In the genomic region with DNA sequence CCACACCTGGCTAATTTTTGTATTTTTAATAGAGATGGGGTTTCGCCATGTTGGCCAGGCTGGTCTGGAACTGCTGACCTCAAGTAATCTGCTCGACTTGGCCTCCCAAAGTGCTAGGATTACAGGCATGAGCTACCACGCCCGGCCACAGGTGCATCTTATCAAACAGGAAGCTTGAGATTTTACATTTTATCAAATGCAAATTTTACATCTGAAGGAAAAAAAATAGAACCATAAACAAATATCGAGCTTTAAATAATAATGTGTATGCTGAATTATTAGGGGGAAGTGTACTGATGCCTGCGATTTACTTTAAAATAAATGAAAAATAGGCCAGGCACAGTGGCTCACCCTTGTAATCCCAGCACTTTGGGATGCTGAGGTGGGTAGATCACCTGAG, we compare ENCODE assay signal across 30 cellular contexts.
"Had no signal": no experiment of that assay in that cellular context is flagged by ENCODE, and none has a peak within 500 bp of the region (broad histone marks: within the 10 kb centered on the region; RNA-seq: fewer than 3 reads in every experiment).

No MANE protein-coding gene starts in this region.

- H3K27ac ChIP-seq: adrenal gland, body of pancreas, esophagus muscularis mucosa, foreskin keratinocyte, gastrocnemius medialis, heart right ventricle, hepatocyte, WERI-Rb-1 had no signal

- H3K27me3 ChIP-seq: adrenal gland, body of pancreas, esophagus muscularis mucosa, foreskin keratinocyte, gastrocnemius medialis, heart right ventricle, hepatocyte had no signal

- DNase-seq: activated B cell treated with CpG ODN at 0.5 μM for 24 hours; activated CD4-positive, alpha-beta T cell treated with anti-CD3 and anti-CD28 coated beads for 48 hours; activated CD4-positive, alpha-beta T cell treated with anti-CD3 and anti-CD28 coated beads, Interleukin-2, amount 50 U/mL, for 1 hour; activated CD4-positive, alpha-beta T cell treated with anti-CD3 and anti-CD28 coated beads, Interleukin-2, amount 50 U/mL, for 48 hours; activated CD8-positive, alpha-beta T cell treated with anti-CD3 and anti-CD28 coated beads for 36 hours; activated effector memory CD4-positive, alpha-beta T cell treated with anti-CD3 and anti-CD28 coated beads, Interleukin-2, amount 50 U/mL, for 16 hours; activated naive CD4-positive, alpha-beta T cell treated with anti-CD3 and anti-CD28 coated beads for 36 hours; activated naive CD8-positive, alpha-beta T cell treated with anti-CD3 and anti-CD28 coated beads for 36 hours; activated naive CD8-positive, alpha-beta T cell treated with anti-CD3 and anti-CD28 coated beads, Interleukin-2, amount 50 U/mL, for 24 hours; activated T-cell treated with anti-CD3 and anti-CD28 coated beads, Interleukin-2, amount 50 U/mL, for 4 hours; adrenal gland; amygdala; aorta; body of pancreas; caudate nucleus; cortex of kidney; dermis blood vessel endothelial cell; effector CD4-positive, alpha-beta T cell; effector memory CD8-positive, alpha-beta T cell; erythroblast; foreskin keratinocyte; gastrocnemius medialis; heart right ventricle; T1000; WERI-Rb-1 had no signal

- H3K79me2 ChIP-seq: hepatocyte had no signal

- H3K9me3 ChIP-seq: adrenal gland, body of pancreas, esophagus muscularis mucosa, gastrocnemius medialis, heart right ventricle had no signal

- H3K4me1 ChIP-seq: body of pancreas, esophagus muscularis mucosa, foreskin keratinocyte, gastrocnemius medialis had no signal

- H3K36me3 Mint-ChIP-seq: activated naive CD4-positive, alpha-beta T cell treated with anti-CD3 and anti-CD28 coated beads, Interleukin-2, amount 50 U/mL, for 24 hours; activated naive CD8-positive, alpha-beta T cell treated with anti-CD3 and anti-CD28 coated beads for 36 hours had no signal

- H3K27me3 Mint-ChIP-seq: activated B cell treated with CpG ODN at 0.5 μM for 24 hours; activated naive CD4-positive, alpha-beta T cell treated with anti-CD3 and anti-CD28 coated beads, Interleukin-2, amount 50 U/mL, for 24 hours; activated naive CD8-positive, alpha-beta T cell treated with anti-CD3 and anti-CD28 coated beads for 36 hours had no signal

- H3K4me3 Mint-ChIP-seq: activated B cell treated with CpG ODN at 0.5 μM for 24 hours; activated CD8-positive, alpha-beta T cell treated with anti-CD3 and anti-CD28 coated beads for 36 hours; activated naive CD4-positive, alpha-beta T cell treated with anti-CD3 and anti-CD28 coated beads for 36 hours; activated naive CD4-positive, alpha-beta T cell treated with anti-CD3 and anti-CD28 coated beads, Interleukin-2, amount 50 U/mL, for 24 hours; activated naive CD8-positive, alpha-beta T cell treated with anti-CD3 and anti-CD28 coated beads for 36 hours; activated naive CD8-positive, alpha-beta T cell treated with anti-CD3 and anti-CD28 coated beads, Interleukin-2, amount 50 U/mL, for 24 hours; activated T-cell treated with anti-CD3 and anti-CD28 coated beads, Interleukin-2, amount 50 U/mL, for 4 hours; effector memory CD8-positive, alpha-beta T cell had no signal

- H2AFZ ChIP-seq: hepatocyte had no signal

- H3K4me2 ChIP-seq: hepatocyte had no signal

- H3K4me3 ChIP-seq: adrenal gland, body of pancreas, esophagus muscularis mucosa, gastrocnemius medialis, heart right ventricle, hepatocyte had no signal

- H3K27ac Mint-ChIP-seq: activated B cell treated with CpG ODN at 0.5 μM for 24 hours; activated CD8-positive, alpha-beta T cell treated with anti-CD3 and anti-CD28 coated beads for 36 hours; activated naive CD4-positive, alpha-beta T cell treated with anti-CD3 and anti-CD28 coated beads for 36 hours; activated naive CD4-positive, alpha-beta T cell treated with anti-CD3 and anti-CD28 coated beads, Interleukin-2, amount 50 U/mL, for 24 hours; activated naive CD8-positive, alpha-beta T cell treated with anti-CD3 and anti-CD28 coated beads for 36 hours; activated naive CD8-positive, alpha-beta T cell treated with anti-CD3 and anti-CD28 coated beads, Interleukin-2, amount 50 U/mL, for 24 hours; activated T-helper 2 cell treated with anti-CD3 and anti-CD28 coated beads, Interferon-gamma antibody, Interleukin-2, Interleukin-4, amounts not matched to agents 10 μg/mL and 5 μg/mL and 100 μg/mL, durations not matched to agents 14 hours and 24 hours and 36 hours; effector memory CD8-positive, alpha-beta T cell had no signal

- ATAC-seq: activated CD4-positive, CD25-positive, alpha-beta regulatory T cell treated with anti-CD3 and anti-CD28 coated beads, Interleukin-2, amount 50 U/mL, for 24 hours; activated CD8-positive, alpha-beta T cell treated with anti-CD3 and anti-CD28 coated beads for 36 hours; activated naive CD8-positive, alpha-beta T cell treated with anti-CD3 and anti-CD28 coated beads, Interleukin-2, amount 50 U/mL, for 24 hours; activated T-cell treated with anti-CD3 and anti-CD28 coated beads, Interleukin-2, amount 50 U/mL, for 4 hours; body of pancreas; effector memory CD8-positive, alpha-beta T cell; foreskin keratinocyte; gastrocnemius medialis; heart right ventricle had no signal

- H3K36me3 ChIP-seq: adrenal gland, esophagus muscularis mucosa, gastrocnemius medialis, heart right ventricle, WERI-Rb-1 had no signal

- H3K4me1 Mint-ChIP-seq: activated naive CD4-positive, alpha-beta T cell treated with anti-CD3 and anti-CD28 coated beads, Interleukin-2, amount 50 U/mL, for 24 hours; activated naive CD8-positive, alpha-beta T cell treated with anti-CD3 and anti-CD28 coated beads for 36 hours; activated naive CD8-positive, alpha-beta T cell treated with anti-CD3 and anti-CD28 coated beads, Interleukin-2, amount 50 U/mL, for 24 hours had no signal
